In genomic region chr15:65918357-65918920, GRCh38 we compare ENCODE assay signal across 29 cellular contexts. TPM values are rescaled to one million over a fixed set of nuclear protein-coding genes. Genes with fewer than 3 reads are reported as not detected.
DNase-seq lines count a peak whose midpoint lies in the region; ATAC-seq, FAIRE-seq and TF ChIP-seq lines count a peak whose summit lies in the region.
"Had no signal": no experiment of that assay in that cellular context is flagged by ENCODE, and none has a peak within 500 bp of the region (broad histone marks: within the 10 kb centered on the region; RNA-seq: fewer than 3 reads in every experiment).

No MANE protein-coding gene starts in this region.

- H3K27me3 Mint-ChIP-seq in activated T-cell treated with anti-CD3 and anti-CD28 coated beads, Interleukin-2, amount 50 U/mL, for 72 hours (ENCODE audit: low read depth): no peaks in the 10 kb centered on the region
- no peaks in the 10 kb centered on the region for H3K27me3 Mint-ChIP-seq in activated T-helper 2 cell treated with anti-CD3 and anti-CD28 coated beads, Interferon-gamma antibody, Interleukin-2, Interleukin-4, amounts not matched to agents 10 μg/mL and 5 μg/mL and 100 μg/mL, durations not matched to agents 14 hours and 24 hours and 36 hours (ENCODE audit: low read depth)
- H3K27me3 Mint-ChIP-seq: activated CD4-positive, alpha-beta T cell treated with anti-CD3 and anti-CD28 coated beads, Interleukin-2, amount 10 ng/mL, durations not matched to agents 7 days and 5 days; activated naive CD8-positive, alpha-beta T cell; progenitor cell of endocrine pancreas had no signal

- peaks cover 0 to 4% of the 10 kb centered on the region in 2 donors for H3K36me3 Mint-ChIP-seq in activated T-cell treated with anti-CD3 and anti-CD28 coated beads, Interleukin-2, amount 50 U/mL, for 72 hours (ENCODE audit: insufficient read depth in 2 of 2)
- H3K36me3 Mint-ChIP-seq in activated T-helper 2 cell treated with anti-CD3 and anti-CD28 coated beads, Interferon-gamma antibody, Interleukin-2, Interleukin-4, amounts not matched to agents 10 μg/mL and 5 μg/mL and 100 μg/mL, durations not matched to agents 14 hours and 24 hours and 36 hours (ENCODE audit: low read depth): peaks cover 4% of the 10 kb centered on the region
- H3K36me3 Mint-ChIP-seq in stimulated activated effector memory CD8-positive, alpha-beta T cell treated with anti-CD3 and anti-CD28 coated beads, Interleukin-12 subunit alpha, Interleukin-12 subunit beta, amount 100 ng/mL, for 72 hours: no peaks in the 10 kb centered on the region

- no peak overlapping the region for H3K27ac ChIP-seq in spleen
- H3K27ac ChIP-seq: HL-60, lower lobe of right lung, neutrophil, RWPE1, SK-N-MC, suprapubic skin had no signal

- peaks cover 5 to 71% (median 33%) of the 10 kb centered on the region in 6 donors for H3K4me1 ChIP-seq in spleen
- H3K4me1 ChIP-seq: HAP-1 had no signal

- H3K36me3 ChIP-seq in spleen: peaks cover 0 to 24% (median 0%) of the 10 kb centered on the region in 6 donors
- H3K36me3 ChIP-seq: HAP-1, neutrophil, suprapubic skin had no signal

- H3K9me3 ChIP-seq in spleen: no peaks in the 10 kb centered on the region
- H3K9me3 ChIP-seq: HAP-1, lower lobe of right lung, neutrophil, suprapubic skin had no signal

- FAIRE-seq in GM18507 (lab: Jason Lieb, UNC): peak; percentile 65
- FAIRE-seq: keratinocyte had no signal

- H3K27ac Mint-ChIP-seq in activated T-cell treated with anti-CD3 and anti-CD28 coated beads, Interleukin-2, amount 50 U/mL, for 72 hours: peak overlapping the region; percentile 26
- H3K27ac Mint-ChIP-seq in activated T-helper 2 cell treated with anti-CD3 and anti-CD28 coated beads, Interferon-gamma antibody, Interleukin-2, Interleukin-4, amounts not matched to agents 10 μg/mL and 5 μg/mL and 100 μg/mL, durations not matched to agents 14 hours and 24 hours and 36 hours: peak overlapping the region; percentile 65
- H3K27ac Mint-ChIP-seq in stimulated activated effector memory CD8-positive, alpha-beta T cell treated with anti-CD3 and anti-CD28 coated beads, Interleukin-12 subunit alpha, Interleukin-12 subunit beta, amount 100 ng/mL, for 72 hours: peak overlapping the region; percentile 88
- H3K27ac Mint-ChIP-seq: activated CD4-positive, alpha-beta T cell treated with anti-CD3 and anti-CD28 coated beads, Interleukin-2, amount 10 ng/mL, durations not matched to agents 7 days and 5 days; activated naive CD8-positive, alpha-beta T cell; progenitor cell of endocrine pancreas; T-helper 2 cell treated with Interferon-gamma antibody and Interleukin-4, amounts not matched to agents 5 μg/mL and 100 μg/mL, for 36 hours had no signal

- peak; percentile 9 to 14 for DNase-seq in activated T-cell treated with anti-CD3 and anti-CD28 coated beads, Interleukin-2, amount 50 U/mL, for 72 hours
- DNase-seq in activated T-cell treated with anti-CD3 and anti-CD28 coated beads, Interleukin-2, amount 50 U/mL, for 1 hour: no peak
- DNase-seq in GM18507 (ENCODE audit: extremely low spot score, insufficient read length, low read depth): no peak
- no peak for DNase-seq in activated T-helper 2 cell treated with anti-CD3 and anti-CD28 coated beads, Interferon-gamma antibody, Interleukin-2, Interleukin-4, amounts not matched to agents 10 μg/mL and 5 μg/mL and 100 μg/mL, durations not matched to agents 14 hours and 24 hours and 36 hours (ENCODE audit: low spot score)
- DNase-seq in stimulated activated effector memory CD8-positive, alpha-beta T cell treated with anti-CD3 and anti-CD28 coated beads, Interleukin-12 subunit alpha, Interleukin-12 subunit beta, amount 100 ng/mL, for 72 hours (ENCODE audit: low spot score in 2 of 2): no peak
- no peak for DNase-seq in left ventricle myocardium superior
- DNase-seq in stimulated activated CD4-positive, alpha-beta T cell treated with anti-CD3 and anti-CD28 coated beads, Interleukin-2, amount 100 ng/mL, for 24 hours: no peak
- DNase-seq in spleen: no peak
- DNase-seq: ACHN; activated CD4-positive, alpha-beta T cell treated with anti-CD3 and anti-CD28 coated beads, Interleukin-2, amount 10 ng/mL, durations not matched to agents 7 days and 5 days; C1 segment of cervical spinal cord; DND-41; glutamatergic neuron; lower lobe of right lung; NCI-H1092; NCI-H1930; NCI-H2227 treated with DMSO at 0.1 percent for 48 hours; NCI-H748 treated with DMSO at 0.1 percent for 48 hours; stimulated activated CD8-positive, alpha-beta memory T cell treated with anti-CD3 and anti-CD28 coated beads, Interleukin-4, amount 100 ng/mL, for 48 hours had no signal

- intact Hi-C loops in activated T-helper 2 cell treated with anti-CD3 and anti-CD28 coated beads, Interferon-gamma antibody, Interleukin-2, Interleukin-4, amounts not matched to agents 10 μg/mL and 5 μg/mL and 100 μg/mL, durations not matched to agents 14 hours and 24 hours and 36 hours (cut with micrococcal nuclease): no loop called here
- intact Hi-C loops in left ventricle myocardium superior (cut with micrococcal nuclease) (loop anchor here (10.0 kb wide), 1 partner anchor 366 kb away; no protein-coding TSS in a partner anchor), spleen (cut with DNase I; ENCODE audit: low total_unique reads) (no loop called here)

- peaks cover 45% of the 10 kb centered on the region for H3K4me1 Mint-ChIP-seq in activated T-cell treated with anti-CD3 and anti-CD28 coated beads, Interleukin-2, amount 50 U/mL, for 72 hours (ENCODE audit: low read depth)
- peaks cover 20% of the 10 kb centered on the region for H3K4me1 Mint-ChIP-seq in activated T-helper 2 cell treated with anti-CD3 and anti-CD28 coated beads, Interferon-gamma antibody, Interleukin-2, Interleukin-4, amounts not matched to agents 10 μg/mL and 5 μg/mL and 100 μg/mL, durations not matched to agents 14 hours and 24 hours and 36 hours (ENCODE audit: low read depth)
- peaks cover 41% of the 10 kb centered on the region for H3K4me1 Mint-ChIP-seq in stimulated activated effector memory CD8-positive, alpha-beta T cell treated with anti-CD3 and anti-CD28 coated beads, Interleukin-12 subunit alpha, Interleukin-12 subunit beta, amount 100 ng/mL, for 72 hours

- no peaks in the 10 kb centered on the region for H3K27me3 ChIP-seq in spleen (replicated peaks in 1 of 7)
- H3K27me3 ChIP-seq: neutrophil, suprapubic skin had no signal

- TF ChIP-seq CTCF in spleen (IDR thresholded peaks at IDR 0.05 in 8 of 11, conservative IDR thresholded peaks at IDR 0.05 in 3 of 11): no peak

- no peak for TF ChIP-seq POLR2A in spleen (IDR thresholded peaks at IDR 0.05)

- H3K9me3 Mint-ChIP-seq in activated T-cell treated with anti-CD3 and anti-CD28 coated beads, Interleukin-2, amount 50 U/mL, for 72 hours: no peaks in the 10 kb centered on the region
- H3K9me3 Mint-ChIP-seq in activated T-helper 2 cell treated with anti-CD3 and anti-CD28 coated beads, Interferon-gamma antibody, Interleukin-2, Interleukin-4, amounts not matched to agents 10 μg/mL and 5 μg/mL and 100 μg/mL, durations not matched to agents 14 hours and 24 hours and 36 hours: no peaks in the 10 kb centered on the region
- no peaks in the 10 kb centered on the region for H3K9me3 Mint-ChIP-seq in stimulated activated effector memory CD8-positive, alpha-beta T cell treated with anti-CD3 and anti-CD28 coated beads, Interleukin-12 subunit alpha, Interleukin-12 subunit beta, amount 100 ng/mL, for 72 hours
- H3K9me3 Mint-ChIP-seq: activated CD4-positive, alpha-beta T cell treated with anti-CD3 and anti-CD28 coated beads, Interleukin-2, amount 10 ng/mL, durations not matched to agents 7 days and 5 days; T-helper 2 cell treated with Interferon-gamma antibody and Interleukin-4, amounts not matched to agents 5 μg/mL and 100 μg/mL, for 36 hours had no signal

- H3K4me3 ChIP-seq in spleen: no peak overlapping the region
- H3K4me3 ChIP-seq: HAP-1, lower lobe of right lung, SK-N-MC, suprapubic skin had no signal

- peak overlapping the region; percentile 47 to 72 for H3K4me3 Mint-ChIP-seq in activated T-cell treated with anti-CD3 and anti-CD28 coated beads, Interleukin-2, amount 50 U/mL, for 72 hours
- H3K4me3 Mint-ChIP-seq in activated T-helper 2 cell treated with anti-CD3 and anti-CD28 coated beads, Interferon-gamma antibody, Interleukin-2, Interleukin-4, amounts not matched to agents 10 μg/mL and 5 μg/mL and 100 μg/mL, durations not matched to agents 14 hours and 24 hours and 36 hours (ENCODE audit: low read depth): no peak overlapping the region
- no peak overlapping the region for H3K4me3 Mint-ChIP-seq in stimulated activated effector memory CD8-positive, alpha-beta T cell treated with anti-CD3 and anti-CD28 coated beads, Interleukin-12 subunit alpha, Interleukin-12 subunit beta, amount 100 ng/mL, for 72 hours
- H3K4me3 Mint-ChIP-seq: activated CD4-positive, alpha-beta T cell treated with anti-CD3 and anti-CD28 coated beads, Interleukin-2, amount 10 ng/mL, durations not matched to agents 7 days and 5 days; activated naive CD8-positive, alpha-beta T cell; T-helper 2 cell treated with Interferon-gamma antibody and Interleukin-4, amounts not matched to agents 5 μg/mL and 100 μg/mL, for 36 hours had no signal

- peak in 1 of 2 donors; percentile 21 for ATAC-seq in activated T-cell treated with anti-CD3 and anti-CD28 coated beads, Interleukin-2, amount 50 U/mL, for 72 hours (replicated peaks in 1 of 2)
- ATAC-seq in stimulated activated effector memory CD8-positive, alpha-beta T cell treated with anti-CD3 and anti-CD28 coated beads, Interleukin-12 subunit alpha, Interleukin-12 subunit beta, amount 100 ng/mL, for 72 hours: peak; percentile 29
- ATAC-seq in left ventricle myocardium superior: no peak
- ATAC-seq: lower lobe of right lung had no signal

- 81 to 94% (median 86%) methylated on average over 3 of the region's 3 CpGs for WGBS in spleen, 5 donors

RNA-seq across cellular contexts. Expression of gene RAB11A, which starts 49.1 kb away (rescaled TPM):
- 100 to 1,000 TPM; 137 to 145 TPM for total RNA-seq in activated T-cell treated with anti-CD3 and anti-CD28 coated beads, Interleukin-2, amount 50 U/mL, for 72 hours
- 153 and 155 TPM in 2 replicates for total RNA-seq in activated T-helper 2 cell treated with anti-CD3 and anti-CD28 coated beads, Interferon-gamma antibody, Interleukin-2, Interleukin-4, amounts not matched to agents 10 μg/mL and 5 μg/mL and 100 μg/mL, durations not matched to agents 14 hours and 24 hours and 36 hours
- 137 TPM for total RNA-seq in left ventricle myocardium superior
- 100 to 1,000 TPM; 173 to 313 (median 255) TPM for total RNA-seq in spleen
- 100 to 1,000 TPM in 2 of 3 donors, 10 to 100 TPM in 1; 86.7 to 153 (median 128) TPM for polyA plus RNA-seq in spleen

Comparison
In these comparisons a context has a peak if more than half of its experiments do, and no peak if none do; other contexts are left out.
1. DNase-seq: peak in activated T-cell treated with anti-CD3 and anti-CD28 coated beads, Interleukin-2, amount 50 U/mL, for 72 hours (2 of 2); none in activated T-cell treated with anti-CD3 and anti-CD28 coated beads, Interleukin-2, amount 50 U/mL, for 1 hour (single experiment), GM18507 (single experiment), activated T-helper 2 cell treated with anti-CD3 and anti-CD28 coated beads, Interferon-gamma antibody, Interleukin-2, Interleukin-4, amounts not matched to agents 10 μg/mL and 5 μg/mL and 100 μg/mL, durations not matched to agents 14 hours and 24 hours and 36 hours (single experiment), stimulated activated effector memory CD8-positive, alpha-beta T cell treated with anti-CD3 and anti-CD28 coated beads, Interleukin-12 subunit alpha, Interleukin-12 subunit beta, amount 100 ng/mL, for 72 hours (0 of 2), left ventricle myocardium superior (single experiment), stimulated activated CD4-positive, alpha-beta T cell treated with anti-CD3 and anti-CD28 coated beads, Interleukin-2, amount 100 ng/mL, for 24 hours (0 of 2) and spleen (single experiment).
2. H3K27ac Mint-ChIP-seq: peak in every context shown above with its lines; median percentile 88 in stimulated activated effector memory CD8-positive, alpha-beta T cell treated with anti-CD3 and anti-CD28 coated beads, Interleukin-12 subunit alpha, Interleukin-12 subunit beta, amount 100 ng/mL, for 72 hours; 65 in activated T-helper 2 cell treated with anti-CD3 and anti-CD28 coated beads, Interferon-gamma antibody, Interleukin-2, Interleukin-4, amounts not matched to agents 10 μg/mL and 5 μg/mL and 100 μg/mL, durations not matched to agents 14 hours and 24 hours and 36 hours; 26 in activated T-cell treated with anti-CD3 and anti-CD28 coated beads, Interleukin-2, amount 50 U/mL, for 72 hours.
3. H3K4me3 Mint-ChIP-seq: peak in activated T-cell treated with anti-CD3 and anti-CD28 coated beads, Interleukin-2, amount 50 U/mL, for 72 hours (2 of 2); none in activated T-helper 2 cell treated with anti-CD3 and anti-CD28 coated beads, Interferon-gamma antibody, Interleukin-2, Interleukin-4, amounts not matched to agents 10 μg/mL and 5 μg/mL and 100 μg/mL, durations not matched to agents 14 hours and 24 hours and 36 hours (single experiment) and stimulated activated effector memory CD8-positive, alpha-beta T cell treated with anti-CD3 and anti-CD28 coated beads, Interleukin-12 subunit alpha, Interleukin-12 subunit beta, amount 100 ng/mL, for 72 hours (single experiment).